ENCODE assay signal across 2 cellular contexts in the genomic region with DNA sequence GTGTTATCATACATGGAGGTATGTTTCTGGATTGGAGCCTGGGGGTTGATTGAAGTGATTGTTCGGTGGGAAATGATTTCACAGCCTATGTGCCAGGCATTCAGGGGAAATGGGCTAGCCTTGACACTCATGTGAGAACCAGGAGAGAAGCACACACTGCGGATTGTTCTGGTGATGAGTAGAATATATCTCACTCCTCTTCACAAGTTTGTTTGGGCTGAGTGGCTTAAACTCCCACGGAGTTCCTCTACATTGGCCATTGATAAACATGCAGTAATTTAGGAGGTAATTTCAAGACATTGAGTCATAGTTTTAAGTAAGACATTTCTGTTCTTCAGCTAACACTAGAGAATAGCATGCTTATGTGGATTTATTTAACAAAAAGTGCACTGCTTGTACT.
A peak's percentile ranks its signal among the peaks of the same experiment; 100 is the strongest.
TF ChIP-seq lines count a peak whose summit lies in the region.

No MANE protein-coding gene starts in this region.

TF ChIP-seq in IMR-90, 13 proteins besides CTCF, POLR2A, EP300 and RAD21:
- TF ChIP-seq MAFK (IDR thresholded peaks at IDR 0.05; ENCODE audit: low read depth, low read length) (no peak), FOS (IDR thresholded peaks at IDR 0.05; ENCODE audit: low read depth, low read length) (peak; percentile 14; the same call in 1 of the 2 replicates), BHLHE40 (IDR thresholded peaks at IDR 0.05; ENCODE audit: low read depth, low read length) (peak; percentile 75)
- TF ChIP-seq, protein P1, sequence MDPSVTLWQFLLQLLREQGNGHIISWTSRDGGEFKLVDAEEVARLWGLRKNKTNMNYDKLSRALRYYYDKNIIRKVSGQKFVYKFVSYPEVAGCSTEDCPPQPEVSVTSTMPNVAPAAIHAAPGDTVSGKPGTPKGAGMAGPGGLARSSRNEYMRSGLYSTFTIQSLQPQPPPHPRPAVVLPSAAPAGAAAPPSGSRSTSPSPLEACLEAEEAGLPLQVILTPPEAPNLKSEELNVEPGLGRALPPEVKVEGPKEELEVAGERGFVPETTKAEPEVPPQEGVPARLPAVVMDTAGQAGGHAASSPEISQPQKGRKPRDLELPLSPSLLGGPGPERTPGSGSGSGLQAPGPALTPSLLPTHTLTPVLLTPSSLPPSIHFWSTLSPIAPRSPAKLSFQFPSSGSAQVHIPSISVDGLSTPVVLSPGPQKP (IDR thresholded peaks at IDR 0.05; ENCODE audit: borderline replicate concordance, low read depth, low read length): no peak
- TF ChIP-seq, protein P2, sequence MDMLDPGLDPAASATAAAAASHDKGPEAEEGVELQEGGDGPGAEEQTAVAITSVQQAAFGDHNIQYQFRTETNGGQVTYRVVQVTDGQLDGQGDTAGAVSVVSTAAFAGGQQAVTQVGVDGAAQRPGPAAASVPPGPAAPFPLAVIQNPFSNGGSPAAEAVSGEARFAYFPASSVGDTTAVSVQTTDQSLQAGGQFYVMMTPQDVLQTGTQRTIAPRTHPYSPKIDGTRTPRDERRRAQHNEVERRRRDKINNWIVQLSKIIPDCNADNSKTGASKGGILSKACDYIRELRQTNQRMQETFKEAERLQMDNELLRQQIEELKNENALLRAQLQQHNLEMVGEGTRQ (IDR thresholded peaks at IDR 0.05; ENCODE audit: low read depth, low read length): no peak

TF ChIP-seq in H1, 55 proteins besides CTCF, POLR2A, EP300 and RAD21:
- TF ChIP-seq NRF1 (IDR thresholded peaks at IDR 0.05; ENCODE audit: low read depth, low read length): no peak
